Comparison of ENCODE assay signal across 1 cellular context in the genomic region with DNA sequence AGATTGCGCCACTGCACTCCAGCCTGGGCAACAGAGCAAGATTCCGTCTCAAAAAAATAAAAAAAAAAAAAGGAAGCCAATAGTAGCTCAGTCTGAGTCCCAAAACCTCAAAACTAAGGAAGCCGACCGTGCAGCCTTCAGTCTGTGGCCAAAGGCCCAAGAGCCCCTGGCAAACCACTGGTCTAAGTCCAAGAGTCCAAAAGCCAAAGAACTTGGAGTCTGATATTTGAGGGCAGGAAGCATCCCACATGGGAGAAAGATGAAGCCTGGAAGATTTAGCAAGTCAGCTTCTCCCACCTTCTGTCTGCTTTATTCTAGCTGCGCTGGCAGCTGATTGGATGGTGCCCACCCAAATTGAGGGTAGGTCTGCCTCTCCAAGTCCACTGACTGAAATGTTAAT.
TF ChIP-seq lines count a peak whose summit lies in the region.

No MANE protein-coding gene starts in this region.

TF ChIP-seq in HepG2, 621 proteins besides CTCF, POLR2A, EP300 and RAD21:
- TF ChIP-seq HNF4A (CRISPR knock-in tag; IDR thresholded peaks at IDR 0.05) = peak; percentile 77
- TF ChIP-seq ZNF121 (CRISPR knock-in tag; IDR thresholded peaks at IDR 0.05) = peak; percentile 88
- peak; percentile 38; the same call in 1 of the 2 replicates for TF ChIP-seq NCOR1 (IDR thresholded peaks at IDR 0.05; ENCODE audit: borderline replicate concordance, low read length)
